ENCODE assay signal across 21 cellular contexts in the genomic region with DNA sequence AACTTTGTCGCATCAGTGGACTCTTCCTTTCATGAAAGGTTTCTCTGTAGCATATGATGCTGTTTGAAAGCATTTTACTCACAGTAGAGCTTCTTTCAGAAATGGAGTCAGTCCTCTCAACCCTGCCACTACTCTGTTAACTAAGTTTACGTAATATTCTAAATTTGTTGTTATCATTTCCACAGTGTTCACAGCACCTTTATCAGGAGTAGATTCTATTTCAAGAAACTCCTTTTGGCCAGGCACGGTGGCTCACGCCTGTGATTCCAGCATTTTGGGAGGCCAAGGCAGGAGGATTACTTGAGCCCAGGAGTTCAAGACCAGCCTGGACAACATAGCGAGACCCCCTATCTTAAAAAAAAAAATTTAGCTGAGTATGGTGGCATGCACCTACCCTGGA.
DNase-seq lines count a peak whose midpoint lies in the region; ATAC-seq and TF ChIP-seq lines count a peak whose summit lies in the region.
"Had no signal": no experiment of that assay in that cellular context is flagged by ENCODE, and none has a peak within 500 bp of the region (broad histone marks: within the 10 kb centered on the region; RNA-seq: fewer than 3 reads in every experiment).

No MANE protein-coding gene starts in this region.

- H3K27me3 Mint-ChIP-seq in natural killer cell (ENCODE audit: low read depth in 2 of 2) (no peaks in the 10 kb centered on the region), immature natural killer cell (ENCODE audit: low read depth in 3 of 3) (peaks cover 0 to 4% (median 0%) of the 10 kb centered on the region in 3 donors), WTC11 (ENCODE audit: low read depth) (no peaks in the 10 kb centered on the region)
- no peaks in the 10 kb centered on the region for H3K27me3 Mint-ChIP-seq in natural killer cell treated with Interleukin-12 subunit alpha and Interleukin-12 subunit beta and Interleukin-15 and Interleukin-18, amount 100 ng/mL, for 72 hours
- no peaks in the 10 kb centered on the region for H3K27me3 Mint-ChIP-seq in activated naive CD8-positive, alpha-beta T cell treated with anti-CD3 and anti-CD28 coated beads, Interleukin-2, amount 50 U/mL, for 24 hours
- H3K27me3 Mint-ChIP-seq: IgD-negative memory B cell had no signal

- peak overlapping the region in 8 of 12 donors; percentile 14 to 64 (median 44) for H3K27ac ChIP-seq in heart left ventricle
- H3K27ac ChIP-seq: BLaER1, KMS-11 had no signal

- no peaks in the 10 kb centered on the region for H3K9me3 ChIP-seq in heart left ventricle

- H3K4me1 Mint-ChIP-seq in natural killer cell (peaks cover 52 to 78% of the 10 kb centered on the region in 2 donors), immature natural killer cell (peaks cover 75 to 92% of the 10 kb centered on the region in 2 donors), WTC11 (peaks cover 30% of the 10 kb centered on the region)
- peaks cover 45 to 55% of the 10 kb centered on the region in 2 donors for H3K4me1 Mint-ChIP-seq in natural killer cell treated with Interleukin-12 subunit alpha and Interleukin-12 subunit beta and Interleukin-15 and Interleukin-18, amount 100 ng/mL, for 72 hours (ENCODE audit: low read depth in 2 of 2)
- H3K4me1 Mint-ChIP-seq in activated naive CD8-positive, alpha-beta T cell treated with anti-CD3 and anti-CD28 coated beads, Interleukin-2, amount 50 U/mL, for 24 hours, result peaks cover 64% of the 10 kb centered on the region

- no peak overlapping the region for H3K4me3 ChIP-seq in heart left ventricle
- H3K4me3 ChIP-seq: BLaER1 had no signal

- peaks cover 0 to 2% of the 10 kb centered on the region in 2 donors for H3K9me3 Mint-ChIP-seq in natural killer cell
- H3K9me3 Mint-ChIP-seq in natural killer cell treated with Interleukin-12 subunit alpha and Interleukin-12 subunit beta and Interleukin-15 and Interleukin-18, amount 100 ng/mL, for 72 hours, result peaks cover 3% of the 10 kb centered on the region
- H3K9me3 Mint-ChIP-seq in immature natural killer cell, result no peaks in the 10 kb centered on the region
- peaks cover 3% of the 10 kb centered on the region; the same call in 1 of the 2 replicates for H3K9me3 Mint-ChIP-seq in WTC11
- H3K9me3 Mint-ChIP-seq in activated naive CD8-positive, alpha-beta T cell treated with anti-CD3 and anti-CD28 coated beads, Interleukin-2, amount 50 U/mL, for 24 hours, result peaks cover 3% of the 10 kb centered on the region
- H3K9me3 Mint-ChIP-seq: CD8-positive, alpha-beta T cell had no signal

- no peak for TF ChIP-seq CTCF in natural killer cell (IDR thresholded peaks at IDR 0.05)
- no peak for TF ChIP-seq CTCF in heart left ventricle (IDR thresholded peaks at IDR 0.05)
- TF ChIP-seq CTCF in WTC11 (IDR thresholded peaks at IDR 0.05), result no peak

- POLR2A ChIA-PET in WTC11 (lab: Charles Lee), result no interaction called here

- ATAC-seq in natural killer cell (no peak), heart left ventricle (peak; percentile 65 to 89 (median 84)), WTC11 (no peak)
- no peak for ATAC-seq in natural killer cell treated with Interleukin-12 subunit alpha and Interleukin-12 subunit beta and Interleukin-15 and Interleukin-18, amount 100 ng/mL, for 72 hours
- ATAC-seq in activated naive CD8-positive, alpha-beta T cell treated with anti-CD3 and anti-CD28 coated beads, Interleukin-2, amount 50 U/mL, for 24 hours, result no peak
- ATAC-seq: CD8-positive, alpha-beta T cell had no signal

- H3K4me3 Mint-ChIP-seq in natural killer cell (peak overlapping the region; percentile 26), immature natural killer cell (peak overlapping the region in 4 of 5 donors; percentile 43 to 74 (median 58)), WTC11 (no peak overlapping the region)
- H3K4me3 Mint-ChIP-seq in natural killer cell treated with Interleukin-12 subunit alpha and Interleukin-12 subunit beta and Interleukin-15 and Interleukin-18, amount 100 ng/mL, for 72 hours, result no peak overlapping the region
- H3K4me3 Mint-ChIP-seq in activated naive CD8-positive, alpha-beta T cell treated with anti-CD3 and anti-CD28 coated beads, Interleukin-2, amount 50 U/mL, for 24 hours, result no peak overlapping the region
- H3K4me3 Mint-ChIP-seq: CD8-positive, alpha-beta T cell had no signal

- no peak for TF ChIP-seq POLR2A in heart left ventricle (IDR thresholded peaks at IDR 0.05)

- intact Hi-C loops in natural killer cell (cut with micrococcal nuclease) (no loop called here), heart left ventricle (cut with DNase I) (loop anchor here in 1 of 10 donors (10.0 kb wide), 1 partner anchor 62 kb away; no protein-coding TSS in a partner anchor)

- H3K36me3 Mint-ChIP-seq in natural killer cell (no peaks in the 10 kb centered on the region), immature natural killer cell (peaks cover 0 to 7% (median 4%) of the 10 kb centered on the region in 3 donors), WTC11 (peaks cover 57% of the 10 kb centered on the region)
- H3K36me3 Mint-ChIP-seq in natural killer cell treated with Interleukin-12 subunit alpha and Interleukin-12 subunit beta and Interleukin-15 and Interleukin-18, amount 100 ng/mL, for 72 hours, result no peaks in the 10 kb centered on the region
- peaks cover 24% of the 10 kb centered on the region for H3K36me3 Mint-ChIP-seq in activated naive CD8-positive, alpha-beta T cell treated with anti-CD3 and anti-CD28 coated beads, Interleukin-2, amount 50 U/mL, for 24 hours (ENCODE audit: low read depth)

- WGBS in heart left ventricle, 4 donors, result 60 to 78% (median 72%) methylated on average over 5 of the region's 5 CpGs

- DNase-seq in natural killer cell (no peak), heart left ventricle (peak in 2 of 5 donors; percentile 44 to 53), immature natural killer cell (no peak), WTC11 (ENCODE audit: low spot score) (no peak), anterior cingulate cortex (lab: John Stamatoyannopoulos, UW) (no peak)
- DNase-seq in natural killer cell treated with Interleukin-12 subunit alpha and Interleukin-12 subunit beta and Interleukin-15 and Interleukin-18, amount 100 ng/mL, for 72 hours (ENCODE audit: low spot score), result no peak
- no peak for DNase-seq in activated naive CD8-positive, alpha-beta T cell treated with anti-CD3 and anti-CD28 coated beads, Interleukin-2, amount 50 U/mL, for 24 hours
- DNase-seq: CD8-positive, alpha-beta T cell; DMS153; DND-41; NCI-H1092; NCI-H1417 treated with DMSO at 0.1 percent for 48 hours; NCI-H1694 treated with DMSO at 0.1 percent for 48 hours; NCI-H2081; NCI-H2227 treated with DMSO at 0.1 percent for 48 hours; NCI-H526 treated with DMSO at 0.1 percent for 48 hours; RPMI8226; SHP77 treated with DMSO at 0.1 percent for 48 hours had no signal

- no peaks in the 10 kb centered on the region for H3K27me3 ChIP-seq in heart left ventricle
- H3K27me3 ChIP-seq: BLaER1 had no signal

- peaks cover 0 to 5% (median 0%) of the 10 kb centered on the region in 9 donors for H3K36me3 ChIP-seq in heart left ventricle

- peak overlapping the region; percentile 9 to 79 for H3K27ac Mint-ChIP-seq in natural killer cell
- peak overlapping the region in 1 of 2 donors; percentile 5 for H3K27ac Mint-ChIP-seq in natural killer cell treated with Interleukin-12 subunit alpha and Interleukin-12 subunit beta and Interleukin-15 and Interleukin-18, amount 100 ng/mL, for 72 hours
- peak overlapping the region in 4 of 6 donors; percentile 42 to 75 (median 60) for H3K27ac Mint-ChIP-seq in immature natural killer cell
- H3K27ac Mint-ChIP-seq in WTC11, result no peak overlapping the region
- no peak overlapping the region for H3K27ac Mint-ChIP-seq in activated naive CD8-positive, alpha-beta T cell treated with anti-CD3 and anti-CD28 coated beads, Interleukin-2, amount 50 U/mL, for 24 hours
- H3K27ac Mint-ChIP-seq: CD8-positive, alpha-beta T cell; IgD-negative memory B cell had no signal

- peaks cover 0 to 63% (median 25%) of the 10 kb centered on the region in 12 donors for H3K4me1 ChIP-seq in heart left ventricle
- H3K4me1 ChIP-seq: BLaER1 had no signal

- CTCF ChIA-PET in WTC11 (lab: Charles Lee), result no interaction called here

TF ChIP-seq in WTC11, 78 proteins besides CTCF, POLR2A, EP300 and RAD21 (continues in another document):
- TF ChIP-seq HMGA2 (CRISPR knock-in tag; IDR thresholded peaks at IDR 0.05), result no peak
- no peak for TF ChIP-seq MAX (CRISPR knock-in tag; IDR thresholded peaks at IDR 0.05)
- no peak for TF ChIP-seq AFF4 (CRISPR knock-in tag; IDR thresholded peaks at IDR 0.05; ENCODE audit: borderline replicate concordance)
- no peak for TF ChIP-seq TCF7 (CRISPR knock-in tag; IDR thresholded peaks at IDR 0.05; ENCODE audit: low read depth)
- TF ChIP-seq ZNF121 (CRISPR knock-in tag; IDR thresholded peaks at IDR 0.05), result no peak
- TF ChIP-seq IRF2 (CRISPR knock-in tag; IDR thresholded peaks at IDR 0.05; ENCODE audit: borderline replicate concordance, low read depth), result no peak
- TF ChIP-seq ELF4 (CRISPR knock-in tag; IDR thresholded peaks at IDR 0.05; ENCODE audit: low read depth), result no peak
- TF ChIP-seq JAZF1 (CRISPR knock-in tag; IDR thresholded peaks at IDR 0.05), result no peak

Comparison
In these comparisons a context has a peak if more than half of its experiments do, and no peak if none do; other contexts are left out.
1. H3K4me3 Mint-ChIP-seq: peak in natural killer cell (single experiment) and immature natural killer cell (4 of 5); none in natural killer cell treated with Interleukin-12 subunit alpha and Interleukin-12 subunit beta and Interleukin-15 and Interleukin-18, amount 100 ng/mL, for 72 hours (single experiment), WTC11 (single experiment) and activated naive CD8-positive, alpha-beta T cell treated with anti-CD3 and anti-CD28 coated beads, Interleukin-2, amount 50 U/mL, for 24 hours (single experiment).
2. ATAC-seq: peak in heart left ventricle (4 of 4); none in natural killer cell (0 of 3), natural killer cell treated with Interleukin-12 subunit alpha and Interleukin-12 subunit beta and Interleukin-15 and Interleukin-18, amount 100 ng/mL, for 72 hours (0 of 2), WTC11 (single experiment) and activated naive CD8-positive, alpha-beta T cell treated with anti-CD3 and anti-CD28 coated beads, Interleukin-2, amount 50 U/mL, for 24 hours (single experiment).
3. H3K27ac Mint-ChIP-seq: peak in natural killer cell (2 of 2) and immature natural killer cell (4 of 6); none in WTC11 (single experiment) and activated naive CD8-positive, alpha-beta T cell treated with anti-CD3 and anti-CD28 coated beads, Interleukin-2, amount 50 U/mL, for 24 hours (single experiment).